2 cellular contexts compared by ENCODE assay signal in the genomic region with DNA sequence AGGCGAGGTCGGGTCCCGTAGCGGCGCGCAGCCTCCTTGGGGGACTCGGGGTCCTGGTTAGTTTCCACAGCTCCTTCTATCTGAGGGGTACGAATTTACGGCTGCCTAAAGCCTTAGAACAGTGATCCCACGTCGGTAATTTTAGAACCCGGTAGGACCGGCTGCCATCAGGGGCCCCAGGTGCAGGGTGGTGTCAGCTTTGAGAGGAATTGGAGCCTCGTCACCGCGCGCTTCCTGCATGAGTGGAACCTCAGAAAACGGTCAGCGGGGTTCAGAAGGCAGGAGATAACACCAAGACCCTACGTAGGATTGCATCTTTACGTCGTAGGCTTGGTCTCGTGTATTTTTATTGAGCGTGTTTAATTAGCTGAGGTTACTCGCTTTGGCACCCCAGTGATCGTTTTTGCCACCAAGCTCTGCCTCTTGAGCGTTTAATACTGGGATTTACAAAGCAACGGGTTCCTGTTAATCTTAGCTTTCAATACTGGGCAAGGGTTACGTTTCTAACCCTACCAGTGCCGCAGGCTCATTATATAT.
TF ChIP-seq lines count a peak whose summit lies in the region.

No MANE protein-coding gene starts in this region.

TF ChIP-seq in liver, 16 proteins besides CTCF, POLR2A, EP300 and RAD21:
- no peak for TF ChIP-seq SP1 (IDR thresholded peaks at IDR 0.05)
- peak; percentile 66 for TF ChIP-seq YY1 (IDR thresholded peaks at IDR 0.05)

TF ChIP-seq in HepG2, 621 proteins besides CTCF, POLR2A, EP300 and RAD21:
- TF ChIP-seq ZNF432 (CRISPR knock-in tag; IDR thresholded peaks at IDR 0.05; ENCODE audit: borderline replicate concordance): no peak
- TF ChIP-seq TFE3 (CRISPR knock-in tag; IDR thresholded peaks at IDR 0.05): no peak
- no peak for TF ChIP-seq HNF4G (IDR thresholded peaks at IDR 0.05; ENCODE audit: borderline replicate concordance, low read depth, low read length)
- TF ChIP-seq HNF4G (CRISPR knock-in tag; IDR thresholded peaks at IDR 0.05; ENCODE audit: borderline replicate concordance, low read depth): no peak
- no peak for TF ChIP-seq ZNF644 (CRISPR knock-in tag; IDR thresholded peaks at IDR 0.05; ENCODE audit: low read depth)
- no peak for TF ChIP-seq ZNF367 (CRISPR knock-in tag; IDR thresholded peaks at IDR 0.05; ENCODE audit: borderline replicate concordance)
